In the genomic region with DNA sequence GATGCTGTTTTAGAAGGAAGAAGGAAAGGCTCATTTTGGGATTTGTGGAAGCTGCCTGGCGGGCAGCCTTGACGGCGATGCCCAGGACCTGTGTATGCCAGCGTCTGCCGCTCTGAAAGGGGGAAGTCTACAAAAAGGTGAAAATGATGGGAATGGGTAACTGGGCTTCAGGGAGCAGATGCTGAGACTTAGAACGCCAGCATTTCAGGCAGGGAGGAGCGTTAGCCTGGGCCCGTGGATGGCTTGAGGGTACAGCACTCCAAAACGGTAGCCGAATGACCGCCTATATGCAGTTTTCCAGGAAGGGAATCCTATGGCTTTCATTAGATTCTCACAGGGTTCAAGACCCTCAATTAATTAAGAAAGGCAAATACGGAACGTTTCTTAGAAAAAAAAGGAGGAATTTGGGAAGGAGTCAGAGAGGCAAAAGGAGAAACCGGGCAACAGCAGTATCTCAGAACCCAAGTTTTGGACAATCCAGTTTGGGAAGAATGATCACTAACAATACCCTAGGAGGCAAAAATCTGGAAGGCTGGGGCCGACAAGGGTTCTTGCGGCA, we compare ENCODE assay signal across 1 cellular context.
TF ChIP-seq lines count a peak whose summit lies in the region.

No MANE protein-coding gene starts in this region.

TF ChIP-seq in GM23338, 12 proteins besides CTCF, POLR2A, EP300 and RAD21:
- TF ChIP-seq ZNF462 (CRISPR knock-in tag; IDR thresholded peaks at IDR 0.05) = no peak
- TF ChIP-seq ZNF331 (CRISPR knock-in tag; IDR thresholded peaks at IDR 0.05; ENCODE audit: low read depth) = no peak
- no peak for TF ChIP-seq POLR2AphosphoS5 (IDR thresholded peaks at IDR 0.05; ENCODE audit: low read depth)
- no peak for TF ChIP-seq CREB1 (CRISPR knock-in tag; IDR thresholded peaks at IDR 0.05; ENCODE audit: low read depth)
- TF ChIP-seq STAT1 (IDR thresholded peaks at IDR 0.05; ENCODE audit: unreplicated experiment) = no peak
- no peak for TF ChIP-seq ZNF114 (CRISPR knock-in tag; IDR thresholded peaks at IDR 0.05)
- no peak for TF ChIP-seq EZH2phosphoT487 (IDR thresholded peaks at IDR 0.05; ENCODE audit: unreplicated experiment)
- no peak for TF ChIP-seq EZH2 (IDR thresholded peaks at IDR 0.05; ENCODE audit: low read depth, unreplicated experiment)
- TF ChIP-seq NANOG (IDR thresholded peaks at IDR 0.05; ENCODE audit: borderline replicate concordance) = no peak
- TF ChIP-seq, protein P1, sequence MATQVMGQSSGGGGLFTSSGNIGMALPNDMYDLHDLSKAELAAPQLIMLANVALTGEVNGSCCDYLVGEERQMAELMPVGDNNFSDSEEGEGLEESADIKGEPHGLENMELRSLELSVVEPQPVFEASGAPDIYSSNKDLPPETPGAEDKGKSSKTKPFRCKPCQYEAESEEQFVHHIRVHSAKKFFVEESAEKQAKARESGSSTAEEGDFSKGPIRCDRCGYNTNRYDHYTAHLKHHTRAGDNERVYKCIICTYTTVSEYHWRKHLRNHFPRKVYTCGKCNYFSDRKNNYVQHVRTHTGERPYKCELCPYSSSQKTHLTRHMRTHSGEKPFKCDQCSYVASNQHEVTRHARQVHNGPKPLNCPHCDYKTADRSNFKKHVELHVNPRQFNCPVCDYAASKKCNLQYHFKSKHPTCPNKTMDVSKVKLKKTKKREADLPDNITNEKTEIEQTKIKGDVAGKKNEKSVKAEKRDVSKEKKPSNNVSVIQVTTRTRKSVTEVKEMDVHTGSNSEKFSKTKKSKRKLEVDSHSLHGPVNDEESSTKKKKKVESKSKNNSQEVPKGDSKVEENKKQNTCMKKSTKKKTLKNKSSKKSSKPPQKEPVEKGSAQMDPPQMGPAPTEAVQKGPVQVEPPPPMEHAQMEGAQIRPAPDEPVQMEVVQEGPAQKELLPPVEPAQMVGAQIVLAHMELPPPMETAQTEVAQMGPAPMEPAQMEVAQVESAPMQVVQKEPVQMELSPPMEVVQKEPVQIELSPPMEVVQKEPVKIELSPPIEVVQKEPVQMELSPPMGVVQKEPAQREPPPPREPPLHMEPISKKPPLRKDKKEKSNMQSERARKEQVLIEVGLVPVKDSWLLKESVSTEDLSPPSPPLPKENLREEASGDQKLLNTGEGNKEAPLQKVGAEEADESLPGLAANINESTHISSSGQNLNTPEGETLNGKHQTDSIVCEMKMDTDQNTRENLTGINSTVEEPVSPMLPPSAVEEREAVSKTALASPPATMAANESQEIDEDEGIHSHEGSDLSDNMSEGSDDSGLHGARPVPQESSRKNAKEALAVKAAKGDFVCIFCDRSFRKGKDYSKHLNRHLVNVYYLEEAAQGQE (IDR thresholded peaks at IDR 0.05; ENCODE audit: unreplicated experiment) = no peak
- no peak for TF ChIP-seq JUNB (IDR thresholded peaks at IDR 0.05; ENCODE audit: unreplicated experiment)
- TF ChIP-seq, protein P2, sequence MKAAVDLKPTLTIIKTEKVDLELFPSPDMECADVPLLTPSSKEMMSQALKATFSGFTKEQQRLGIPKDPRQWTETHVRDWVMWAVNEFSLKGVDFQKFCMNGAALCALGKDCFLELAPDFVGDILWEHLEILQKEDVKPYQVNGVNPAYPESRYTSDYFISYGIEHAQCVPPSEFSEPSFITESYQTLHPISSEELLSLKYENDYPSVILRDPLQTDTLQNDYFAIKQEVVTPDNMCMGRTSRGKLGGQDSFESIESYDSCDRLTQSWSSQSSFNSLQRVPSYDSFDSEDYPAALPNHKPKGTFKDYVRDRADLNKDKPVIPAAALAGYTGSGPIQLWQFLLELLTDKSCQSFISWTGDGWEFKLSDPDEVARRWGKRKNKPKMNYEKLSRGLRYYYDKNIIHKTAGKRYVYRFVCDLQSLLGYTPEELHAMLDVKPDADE (IDR thresholded peaks at IDR 0.05) = no peak
